ENCODE assay signal across 8 cellular contexts in the genomic region with DNA sequence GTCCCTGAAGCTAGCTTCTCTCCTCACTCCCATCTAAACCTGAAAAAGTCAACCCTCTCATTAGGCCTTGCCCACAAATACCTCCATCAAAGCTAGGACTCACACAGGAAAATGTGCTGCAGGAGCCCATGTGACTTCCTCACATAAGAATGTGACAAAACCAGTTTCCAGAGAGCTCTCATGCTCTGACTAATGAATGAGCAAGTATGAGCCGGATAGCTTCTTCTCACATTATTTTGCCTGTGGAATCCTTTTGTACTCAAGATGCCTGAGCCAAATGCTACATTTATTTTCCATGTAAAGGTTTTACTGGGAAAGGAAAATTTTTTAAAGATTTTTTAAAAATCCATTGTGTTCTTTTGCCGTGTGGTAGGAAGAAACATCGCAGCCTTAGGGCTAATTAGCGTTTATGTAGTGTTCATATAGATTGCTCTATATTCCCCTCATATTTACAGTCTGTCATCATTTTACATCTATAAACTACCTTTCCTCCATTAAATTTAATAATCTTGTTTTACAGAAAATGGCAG.
A peak's percentile ranks its signal among the peaks of the same experiment; 100 is the strongest.
DNase-seq lines count a peak whose midpoint lies in the region; ATAC-seq, FAIRE-seq and TF ChIP-seq lines count a peak whose summit lies in the region.

No MANE protein-coding gene starts in this region.

- in situ Hi-C loops in IMR-90 (cut with MboI; ENCODE audit: low sequenced_read_pairs) = no loop called here

- H3K27me3 ChIP-seq in IMR-90 (ENCODE audit: control insufficient read depth, insufficient read depth, low read length) (no peaks in the 10 kb centered on the region), iPS DF 6.9 (ENCODE audit: control insufficient read depth, insufficient read depth, low read length) (no peaks in the 10 kb centered on the region), upper lobe of left lung (no peaks in the 10 kb centered on the region)

- no peak overlapping the region for H3K4me2 ChIP-seq in IMR-90 (ENCODE audit: low read depth, low read length)

- dilution Hi-C loops in IMR-90 (cut with HindIII; ENCODE audit: low sequenced_read_pairs, unreplicated experiment) = no loop called here

- TF ChIP-seq CTCF in AG04449 (IDR thresholded peaks at IDR 0.05; ENCODE audit: insufficient read depth, low read length, missing control alignments) = no peak
- no peak for TF ChIP-seq CTCF in IMR-90 (conservative IDR thresholded peaks at IDR 0.05; ENCODE audit: low read depth, low read length)
- peak in 1 of 6 experiments; percentile 5 for TF ChIP-seq CTCF in upper lobe of left lung (IDR thresholded peaks at IDR 0.05)
- TF ChIP-seq CTCF in D721Med (IDR thresholded peaks at IDR 0.05; ENCODE audit: insufficient read depth, missing control alignments) = no peak

- TF ChIP-seq EP300 in upper lobe of left lung (IDR thresholded peaks at IDR 0.05) = peak in 1 of 4 donors; percentile 48

- peak overlapping the region; percentile 23; the same call in 1 of the 2 replicates for H3K56ac ChIP-seq in IMR-90 (ENCODE audit: extremely low read depth, insufficient read depth, low read length)

- peak overlapping the region; percentile 98; the same call in 1 of the 2 replicates for H2BK20ac ChIP-seq in IMR-90 (ENCODE audit: low read depth, low read length)

- H2BK15ac ChIP-seq in IMR-90 (ENCODE audit: low read depth, low read length) = peak overlapping the region; percentile 83

- H3K36me3 ChIP-seq in IMR-90 (ENCODE audit: control insufficient read depth, insufficient read depth, low read length) (no peaks in the 10 kb centered on the region), iPS DF 6.9 (ENCODE audit: control insufficient read depth, insufficient read depth, low read length) (no peaks in the 10 kb centered on the region), upper lobe of left lung (no peaks in the 10 kb centered on the region)

- H4K5ac ChIP-seq in IMR-90 (ENCODE audit: low read depth, low read length) = peak overlapping the region; percentile 70; the same call in 1 of the 2 replicates

- peak overlapping the region; percentile 52; the same call in 1 of the 2 replicates for H3K23ac ChIP-seq in IMR-90 (ENCODE audit: low read depth, low read length)

- peak overlapping the region; percentile 88 for H2BK5ac ChIP-seq in IMR-90 (ENCODE audit: low read depth, low read length, poor library complexity, severe bottlenecking)

- peak overlapping the region; percentile 39 to 79; a peak in 3 of 4 replicates for H4K8ac ChIP-seq in IMR-90 (ENCODE audit: low read depth in 2 of 2, low read length in 2 of 2)

- peak; percentile 13; the same call in 1 of the 2 replicates for TF ChIP-seq RAD21 in IMR-90 (IDR thresholded peaks at IDR 0.05; ENCODE audit: low read length)

- peak overlapping the region; percentile 92 for H2AK5ac ChIP-seq in IMR-90 (ENCODE audit: low read depth, low read length)

- H3K27ac ChIP-seq in IMR-90 (ENCODE audit: insufficient read depth, low read length) = no peak overlapping the region
- H3K27ac ChIP-seq in iPS DF 6.9 (ENCODE audit: low read length) = no peak overlapping the region
- peak overlapping the region in 1 of 4 donors; percentile 56 for H3K27ac ChIP-seq in upper lobe of left lung

- intact Hi-C loops in IMR-90 (cut with micrococcal nuclease) = no loop called here

- H3K4ac ChIP-seq in IMR-90 (ENCODE audit: low read depth, low read length) = peak overlapping the region; percentile 81

- POLR2A ChIA-PET in AG04449 (lab: Yijun Ruan, JAX) (interaction anchor here (1.7 kb wide), 1 partner anchor 12 kb away, joined by 12 read pairs; no protein-coding TSS in a partner anchor), IMR-90 (lab: Charles Lee; ENCODE audit: unreplicated experiment) (no interaction called here)

- DNase-seq in AG04449 (ENCODE audit: low read depth, low spot score) (peak; percentile 89), IMR-90 (peak; percentile 96), activated T-cell treated with anti-CD3 and anti-CD28 coated beads for 4 hours (peak; percentile 29), iPS DF 6.9 (ENCODE audit: low read depth, low spot score) (peak; percentile 78), upper lobe of left lung (peak in 1 of 2 donors; percentile 65), D721Med (ENCODE audit: insufficient read length, low spot score) (no peak), GM12891 (ENCODE audit: insufficient read length, low spot score) (no peak)
- DNase-seq in activated CD4-positive, CD25-positive, alpha-beta regulatory T cell treated with anti-CD3 and anti-CD28 coated beads, Interleukin-2, amount 50 U/mL, for 72 hours = no peak

- peak overlapping the region; percentile 85 for H2AFZ ChIP-seq in IMR-90 (replicated peaks; ENCODE audit: low read length, poor library complexity)

- H3K4me1 ChIP-seq in IMR-90 (ENCODE audit: control insufficient read depth, insufficient read depth, low read length) (peaks cover 11% of the 10 kb centered on the region), iPS DF 6.9 (ENCODE audit: control insufficient read depth, insufficient read depth, low read length) (peaks cover 2% of the 10 kb centered on the region; the same call in 1 of the 2 replicates), upper lobe of left lung (peaks cover 0 to 12% (median 7%) of the 10 kb centered on the region in 4 donors)

- peak overlapping the region; percentile 75 for H2BK120ac ChIP-seq in IMR-90 (ENCODE audit: low read depth, low read length)

- FAIRE-seq in D721Med (lab: Jason Lieb, UNC) (no peak), GM12891 (lab: Jason Lieb, UNC) (no peak)

- no peaks in the 10 kb centered on the region for H4K20me1 ChIP-seq in IMR-90 (ENCODE audit: insufficient read depth, low read length)

- TF ChIP-seq POLR2A in IMR-90 (IDR thresholded peaks at IDR 0.05; ENCODE audit: low read depth, low read length) (no peak), upper lobe of left lung (IDR thresholded peaks at IDR 0.05) (no peak), GM12891 (IDR thresholded peaks at IDR 0.05; ENCODE audit: low read depth, low read length) (no peak)

- peaks cover 6% of the 10 kb centered on the region; the same call in 1 of the 2 replicates for H3K9me1 ChIP-seq in IMR-90 (ENCODE audit: insufficient read depth, low read length)

- BruUV-seq in IMR-90 (replicated peaks; lab: Mats Ljungman, UMichigan) = no TSS peak

- H3K14ac ChIP-seq in IMR-90 (replicated peaks; ENCODE audit: low read depth, low read length) = peak overlapping the region; percentile 86

- no peak overlapping the region for H3K9ac ChIP-seq in IMR-90 (ENCODE audit: low read depth, low read length)

- ATAC-seq in IMR-90 (ENCODE audit: low read depth) = peak; percentile 84
- peak; percentile 56 to 85 for ATAC-seq in upper lobe of left lung (ENCODE audit: low FRiP score in 2 of 2)

- H3K9me3 ChIP-seq in IMR-90 (ENCODE audit: control insufficient read depth, insufficient read depth, low read length) (no peaks in the 10 kb centered on the region), iPS DF 6.9 (ENCODE audit: control insufficient read depth, insufficient read depth, low read length) (no peaks in the 10 kb centered on the region), upper lobe of left lung (no peaks in the 10 kb centered on the region)

- no peak overlapping the region for H3K4me3 ChIP-seq in AG04449 (ENCODE audit: low read depth, low read length)
- no peak overlapping the region for H3K4me3 ChIP-seq in IMR-90 (ENCODE audit: insufficient read depth, low read depth, low read length)
- no peak overlapping the region for H3K4me3 ChIP-seq in iPS DF 6.9 (ENCODE audit: low read length)
- no peak overlapping the region for H3K4me3 ChIP-seq in upper lobe of left lung

- no CpG with 5 or more reads among the region's 4 CpGs for WGBS in IMR-90 (ENCODE audit: extremely low coverage in 2 of 2, insufficient read length in 1 of 2), 2 experiments
- no CpG with 5 or more reads among the region's 4 CpGs for WGBS in iPS DF 6.9 (ENCODE audit: insufficient coverage, insufficient read length)
- WGBS in upper lobe of left lung, 2 donors = 79 to 84% methylated on average over 4 of the region's 4 CpGs

- H4K91ac ChIP-seq in IMR-90 (ENCODE audit: insufficient read depth, low read depth, low read length) = peak overlapping the region; percentile 80

- H3K18ac ChIP-seq in IMR-90 (ENCODE audit: low read depth, low read length) = peak overlapping the region; percentile 83; the same call in 1 of the 2 replicates

- peak overlapping the region; percentile 77 for H2AK9ac ChIP-seq in IMR-90 (replicated peaks; ENCODE audit: low read depth, low read length, poor library complexity)

- CTCF ChIA-PET in AG04449 (lab: Yijun Ruan, JAX) (interaction anchor here (1.0 to 1.2 kb wide), 2 partner anchors 12 to 275 kb away, joined by 3 read pairs; no protein-coding TSS in a partner anchor), IMR-90 (lab: Yijun Ruan, JAX) (interaction anchor here (1.3 kb wide), 1 partner anchor 22 kb away, joined by 4 read pairs; no protein-coding TSS in a partner anchor)

- no peaks in the 10 kb centered on the region for H3K79me1 ChIP-seq in IMR-90 (ENCODE audit: low read depth in 1 of 2, low read length in 2 of 2)

TF ChIP-seq in IMR-90, 13 proteins besides CTCF, POLR2A, EP300 and RAD21 (continues in another document):
- TF ChIP-seq, protein P1, sequence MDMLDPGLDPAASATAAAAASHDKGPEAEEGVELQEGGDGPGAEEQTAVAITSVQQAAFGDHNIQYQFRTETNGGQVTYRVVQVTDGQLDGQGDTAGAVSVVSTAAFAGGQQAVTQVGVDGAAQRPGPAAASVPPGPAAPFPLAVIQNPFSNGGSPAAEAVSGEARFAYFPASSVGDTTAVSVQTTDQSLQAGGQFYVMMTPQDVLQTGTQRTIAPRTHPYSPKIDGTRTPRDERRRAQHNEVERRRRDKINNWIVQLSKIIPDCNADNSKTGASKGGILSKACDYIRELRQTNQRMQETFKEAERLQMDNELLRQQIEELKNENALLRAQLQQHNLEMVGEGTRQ (IDR thresholded peaks at IDR 0.05; ENCODE audit: low read depth, low read length) = peak; percentile 90

TF ChIP-seq in GM12891, 5 proteins besides CTCF, POLR2A, EP300 and RAD21:
- TF ChIP-seq SPI1 (IDR thresholded peaks at IDR 0.05; ENCODE audit: low read depth, low read length) (no peak), PAX5 (IDR thresholded peaks at IDR 0.05; ENCODE audit: insufficient read depth, low read length, severe bottlenecking) (no peak), POLR2AphosphoS5 (IDR thresholded peaks at IDR 0.05; ENCODE audit: low read depth, low read length) (no peak), TAF1 (IDR thresholded peaks at IDR 0.05; ENCODE audit: low read depth, low read length) (no peak), POU2F2 (IDR thresholded peaks at IDR 0.05; ENCODE audit: low read depth, low read length) (no peak)

Comparison
In these comparisons a context has a peak if more than half of its experiments do, and no peak if none do; other contexts are left out.
1. DNase-seq: peak in AG04449 (single experiment), IMR-90 (single experiment), activated T-cell treated with anti-CD3 and anti-CD28 coated beads for 4 hours (single experiment) and iPS DF 6.9 (single experiment); none in D721Med (single experiment), GM12891 (single experiment) and activated CD4-positive, CD25-positive, alpha-beta regulatory T cell treated with anti-CD3 and anti-CD28 coated beads, Interleukin-2, amount 50 U/mL, for 72 hours (single experiment).